23 cellular contexts compared by ENCODE assay signal in genomic region chr4:108536577-108536976, GRCh38.
A peak's percentile ranks its signal among the peaks of the same experiment; 100 is the strongest.
DNase-seq lines count a peak whose midpoint lies in the region; ATAC-seq lines count a peak whose summit lies in the region.
"Had no signal": no experiment of that assay in that cellular context is flagged by ENCODE, and none has a peak within 500 bp of the region (broad histone marks: within the 10 kb centered on the region; RNA-seq: fewer than 3 reads in every experiment).

No MANE protein-coding gene starts in this region.

- H3K9me3 Mint-ChIP-seq in activated T-cell treated with anti-CD3 and anti-CD28 coated beads, Interleukin-2, amount 50 U/mL, for 72 hours: no peaks in the 10 kb centered on the region
- no peaks in the 10 kb centered on the region for H3K9me3 Mint-ChIP-seq in activated T-cell treated with anti-CD3 and anti-CD28 coated beads, Interleukin-2, amount 50 U/mL, for 24 hours
- H3K9me3 Mint-ChIP-seq: activated T-helper 2 cell treated with anti-CD3 and anti-CD28 coated beads, Interferon-gamma antibody, Interleukin-2, Interleukin-4, amounts not matched to agents 10 μg/mL and 5 μg/mL and 100 μg/mL, durations not matched to agents 14 hours and 24 hours and 36 hours; endodermal cell; mesothelial cell of epicardium; natural killer cell had no signal

- peak; percentile 88 to 89 for ATAC-seq in activated T-cell treated with anti-CD3 and anti-CD28 coated beads, Interleukin-2, amount 50 U/mL, for 72 hours (replicated peaks in 1 of 2)
- ATAC-seq in esophagus mucosa (peak; percentile 76), HG03039 (IDR thresholded peaks at IDR 0.05; ENCODE audit: unreplicated experiment) (no peak), sciatic nerve (no peak), GM19328 (IDR thresholded peaks at IDR 0.05; ENCODE audit: unreplicated experiment) (no peak)
- ATAC-seq: left lung, natural killer cell, psoas muscle had no signal

- H3K36me3 Mint-ChIP-seq in activated T-cell treated with anti-CD3 and anti-CD28 coated beads, Interleukin-2, amount 50 U/mL, for 72 hours (ENCODE audit: insufficient read depth in 2 of 2): no peaks in the 10 kb centered on the region
- H3K36me3 Mint-ChIP-seq in activated T-cell treated with anti-CD3 and anti-CD28 coated beads, Interleukin-2, amount 50 U/mL, for 24 hours (ENCODE audit: low read depth): no peaks in the 10 kb centered on the region
- H3K36me3 Mint-ChIP-seq: mesothelial cell of epicardium, natural killer cell had no signal

- H3K4me3 Mint-ChIP-seq in activated T-cell treated with anti-CD3 and anti-CD28 coated beads, Interleukin-2, amount 50 U/mL, for 72 hours: peak overlapping the region in 1 of 2 donors; percentile 8
- no peak overlapping the region for H3K4me3 Mint-ChIP-seq in activated T-cell treated with anti-CD3 and anti-CD28 coated beads, Interleukin-2, amount 50 U/mL, for 24 hours
- H3K4me3 Mint-ChIP-seq: activated naive CD8-positive, alpha-beta T cell treated with anti-CD3 and anti-CD28 coated beads for 36 hours; endodermal cell; mesothelial cell of epicardium; natural killer cell had no signal

- intact Hi-C loops in sciatic nerve (cut with DNase I): no loop called here

- H3K4me1 Mint-ChIP-seq in activated T-cell treated with anti-CD3 and anti-CD28 coated beads, Interleukin-2, amount 50 U/mL, for 72 hours (ENCODE audit: low read depth): peaks cover 50% of the 10 kb centered on the region
- peaks cover 54% of the 10 kb centered on the region for H3K4me1 Mint-ChIP-seq in activated T-cell treated with anti-CD3 and anti-CD28 coated beads, Interleukin-2, amount 50 U/mL, for 24 hours (ENCODE audit: low read depth)
- H3K4me1 Mint-ChIP-seq: endodermal cell had no signal

- no peaks in the 10 kb centered on the region for H3K27me3 Mint-ChIP-seq in activated T-cell treated with anti-CD3 and anti-CD28 coated beads, Interleukin-2, amount 50 U/mL, for 72 hours (ENCODE audit: low read depth)
- no peaks in the 10 kb centered on the region for H3K27me3 Mint-ChIP-seq in activated T-cell treated with anti-CD3 and anti-CD28 coated beads, Interleukin-2, amount 50 U/mL, for 24 hours
- H3K27me3 Mint-ChIP-seq: activated naive CD8-positive, alpha-beta T cell treated with anti-CD3 and anti-CD28 coated beads for 36 hours had no signal

- DNase-seq in activated T-cell treated with anti-CD3 and anti-CD28 coated beads, Interleukin-2, amount 50 U/mL, for 72 hours: peak; percentile 9 to 17
- no peak for DNase-seq in activated T-cell treated with anti-CD3 and anti-CD28 coated beads, Interleukin-2, amount 50 U/mL, for 24 hours
- DNase-seq in NCI-H69 (lab: John Stamatoyannopoulos, UW) (peak; percentile 4), sciatic nerve (ENCODE audit: low spot score) (no peak)
- DNase-seq: activated CD4-positive, CD25-positive, alpha-beta regulatory T cell treated with anti-CD3 and anti-CD28 coated beads, Interleukin-2, amount 50 U/mL, for 72 hours; activated naive CD8-positive, alpha-beta T cell treated with anti-CD3 and anti-CD28 coated beads for 36 hours; cortex of kidney; DMS79; endodermal cell; GDM1; left lung; natural killer cell; NCI-H1092 treated with DMSO at 0.1 percent for 48 hours; NCI-H187 treated with DMSO at 0.1 percent for 48 hours; occipital lobe; psoas muscle; RPMI8226; stomach had no signal

- no peak overlapping the region for H3K27ac Mint-ChIP-seq in activated T-cell treated with anti-CD3 and anti-CD28 coated beads, Interleukin-2, amount 50 U/mL, for 72 hours
- no peak overlapping the region for H3K27ac Mint-ChIP-seq in activated T-cell treated with anti-CD3 and anti-CD28 coated beads, Interleukin-2, amount 50 U/mL, for 24 hours
- H3K27ac Mint-ChIP-seq: activated T-helper 2 cell treated with anti-CD3 and anti-CD28 coated beads, Interferon-gamma antibody, Interleukin-2, Interleukin-4, amounts not matched to agents 10 μg/mL and 5 μg/mL and 100 μg/mL, durations not matched to agents 14 hours and 24 hours and 36 hours; endodermal cell; natural killer cell had no signal

Comparison
In these comparisons a context has a peak if more than half of its experiments do, and no peak if none do; other contexts are left out.
1. DNase-seq: peak in activated T-cell treated with anti-CD3 and anti-CD28 coated beads, Interleukin-2, amount 50 U/mL, for 72 hours (2 of 2) and NCI-H69 (single experiment); none in activated T-cell treated with anti-CD3 and anti-CD28 coated beads, Interleukin-2, amount 50 U/mL, for 24 hours (single experiment) and sciatic nerve (single experiment).
2. ATAC-seq: peak in activated T-cell treated with anti-CD3 and anti-CD28 coated beads, Interleukin-2, amount 50 U/mL, for 72 hours (2 of 2) and esophagus mucosa (single experiment); none in HG03039 (single experiment), sciatic nerve (single experiment) and GM19328 (single experiment).